26 cellular contexts compared by ENCODE assay signal in the genomic region with DNA sequence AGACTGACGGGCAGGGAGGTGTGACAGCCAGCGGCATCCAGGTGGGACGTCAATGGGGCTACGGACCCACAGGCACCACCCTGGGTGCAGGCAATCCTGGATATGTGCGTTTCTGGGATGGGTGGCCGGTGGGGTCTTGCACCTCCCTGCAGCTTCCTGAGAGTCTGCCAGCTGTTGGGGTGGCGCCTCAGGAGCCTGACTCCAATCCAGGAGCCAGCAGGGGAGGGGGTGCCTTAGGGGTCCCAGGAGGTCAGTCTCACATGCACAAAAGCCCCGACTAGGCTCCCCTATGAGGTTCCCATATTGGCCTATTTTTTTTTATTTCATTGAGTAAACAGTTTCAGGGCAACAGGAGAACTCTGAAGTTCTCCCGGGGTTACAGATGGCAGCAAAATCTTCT.
DNase-seq lines count a peak whose midpoint lies in the region; ATAC-seq, FAIRE-seq and TF ChIP-seq lines count a peak whose summit lies in the region.
"Had no signal": no experiment of that assay in that cellular context is flagged by ENCODE, and none has a peak within 500 bp of the region (broad histone marks: within the 10 kb centered on the region; RNA-seq: fewer than 3 reads in every experiment).

No MANE protein-coding gene starts in this region.

- H4K20me1 ChIP-seq in HepG2 (ENCODE audit: insufficient read depth, low read length) (no peaks in the 10 kb centered on the region), osteoblast (ENCODE audit: insufficient read depth, low read length) (no peaks in the 10 kb centered on the region)

- H3K4me3 ChIP-seq in right atrium auricular region = no peak overlapping the region
- H3K4me3 ChIP-seq in HepG2 (replicated peaks in 1 of 3; ENCODE audit: insufficient read depth in 1 of 3, low read depth in 2 of 3, low read length in 3 of 3) = no peak overlapping the region
- no peak overlapping the region for H3K4me3 ChIP-seq in osteoblast (ENCODE audit: insufficient read depth, low read length)
- H3K4me3 ChIP-seq: A549, GM12878 had no signal

- WGBS in HepG2 (ENCODE audit: low lambda C conversion rate) = 89% methylated on average over 7 of the region's 9 CpGs

- H2AFZ ChIP-seq in HepG2 (ENCODE audit: low read length) (no peak overlapping the region), osteoblast (ENCODE audit: low read length) (no peak overlapping the region)

- no peaks in the 10 kb centered on the region for H3K27me3 ChIP-seq in right atrium auricular region
- H3K27me3 ChIP-seq in HepG2 (ENCODE audit: control insufficient read depth in 1 of 2, insufficient read depth in 2 of 2, low read length in 2 of 2) = no peaks in the 10 kb centered on the region
- no peaks in the 10 kb centered on the region for H3K27me3 ChIP-seq in osteoblast (ENCODE audit: insufficient read depth, low read length)
- H3K27me3 ChIP-seq: BE2C had no signal

- H3K79me2 ChIP-seq in HepG2 (ENCODE audit: insufficient read depth, low read length) (no peaks in the 10 kb centered on the region), osteoblast (ENCODE audit: insufficient read depth, low read length) (no peaks in the 10 kb centered on the region)

- no peak for TF ChIP-seq RAD21 in HepG2 (CRISPR knock-in tag; IDR thresholded peaks at IDR 0.05)

- H3K9me3 ChIP-seq in right atrium auricular region (no peaks in the 10 kb centered on the region), HepG2 (ENCODE audit: low read length) (no peaks in the 10 kb centered on the region), osteoblast (ENCODE audit: low read depth, low read length) (no peaks in the 10 kb centered on the region)
- H3K9me3 ChIP-seq: A549, BE2C had no signal

- intact Hi-C loops in Right ventricle myocardium inferior (cut with DNase I) = loop anchor here (10.0 kb wide), 1 partner anchor 64 kb away; no protein-coding TSS in a partner anchor
- intact Hi-C loops in HepG2 (cut with micrococcal nuclease; ENCODE audit: unreplicated experiment) = no loop called here

- H3K4me1 ChIP-seq in right atrium auricular region = peaks cover 0 to 9% of the 10 kb centered on the region in 2 donors
- no peaks in the 10 kb centered on the region for H3K4me1 ChIP-seq in HepG2 (ENCODE audit: insufficient read depth, low read length)
- no peaks in the 10 kb centered on the region for H3K4me1 ChIP-seq in osteoblast (ENCODE audit: insufficient read depth, low read length)
- H3K4me1 ChIP-seq: A549, BE2C had no signal

- no peak for FAIRE-seq in HepG2 (lab: Jason Lieb, UNC)
- FAIRE-seq: A549, GM12878, GM12892, GM18507 had no signal

- H3K36me3 ChIP-seq in right atrium auricular region = peaks cover 3% of the 10 kb centered on the region
- peaks cover 59 to 70% of the 10 kb centered on the region in 2 experiments for H3K36me3 ChIP-seq in HepG2 (replicated peaks in 1 of 2; ENCODE audit: control insufficient read depth in 1 of 2, insufficient read depth in 2 of 2, low read length in 2 of 2)
- peaks cover 7% of the 10 kb centered on the region for H3K36me3 ChIP-seq in osteoblast (ENCODE audit: insufficient read depth, low read length)
- H3K36me3 ChIP-seq: BE2C had no signal

- no peak for TF ChIP-seq EP300 in HepG2 (IDR thresholded peaks at IDR 0.05; ENCODE audit: low read depth in 2 of 2, low read length in 2 of 2)
- no peak for TF ChIP-seq EP300 in HepG2 (CRISPR knock-in tag; IDR thresholded peaks at IDR 0.05; ENCODE audit: borderline replicate concordance)

- H3K4me2 ChIP-seq in HepG2 (ENCODE audit: low read depth, low read length) = no peak overlapping the region
- H3K4me2 ChIP-seq in osteoblast (ENCODE audit: insufficient read depth, low read length) = no peak overlapping the region
- H3K4me2 ChIP-seq: A549 had no signal

- no peak for TF ChIP-seq POLR2A in HepG2 (IDR thresholded peaks at IDR 0.05; ENCODE audit: insufficient read depth in 1 of 2, low read depth in 2 of 2, low read length in 2 of 2)

- H3K9ac ChIP-seq in HepG2 (ENCODE audit: insufficient read depth, low read depth, low read length) = no peak overlapping the region

- ATAC-seq in Right ventricle myocardium inferior (no peak), HepG2 (no peak), HG02973 (IDR thresholded peaks at IDR 0.05; ENCODE audit: unreplicated experiment) (no peak)
- ATAC-seq: GM12878 had no signal

- in situ Hi-C loops in HepG2 (cut with HindIII; ENCODE audit: extremely low pct_ligation_motif_present, low pct_unique_long_range_greater_than_20kb) = no loop called here

- POLR2A ChIA-PET in RWPE1 (lab: Yijun Ruan, JAX; ENCODE audit: low non-redundant PET) = no interaction called here
- POLR2A ChIA-PET in HepG2 (lab: Yijun Ruan, JAX) = no interaction called here

- H3K27ac ChIP-seq in right atrium auricular region (no peak overlapping the region), RWPE1 (peak overlapping the region; percentile 23), HepG2 (ENCODE audit: extremely low read length, insufficient read depth, low read length) (no peak overlapping the region), osteoblast (ENCODE audit: low read depth, low read length) (no peak overlapping the region)
- H3K27ac ChIP-seq: 22Rv1, A549 had no signal

- BruUV-seq in HepG2 (replicated peaks; lab: Mats Ljungman, UMichigan) = no TSS peak

- CTCF ChIA-PET in RWPE1 (lab: Yijun Ruan, JAX) (no interaction called here), HepG2 (lab: Yijun Ruan, JAX; ENCODE audit: low intra/inter-chr PET ratio, low total read pairs) (no interaction called here)

- DNase-seq in Right ventricle myocardium inferior (ENCODE audit: missing footprints) (peak; percentile 49), right atrium auricular region (ENCODE audit: low spot score) (no peak), RWPE1 (ENCODE audit: low spot score) (no peak), HepG2 (ENCODE audit: low spot score) (no peak), osteoblast (ENCODE audit: insufficient read length, low spot score, missing footprints) (peak; percentile 60), kidney tubule cell (ENCODE audit: low spot score) (no peak), Ammon's horn (ENCODE audit: low spot score) (no peak)
- DNase-seq: AML-193; BE2C; CD4-positive, alpha-beta memory T cell; CD4-positive, CD25-positive, alpha-beta regulatory T cell; CD8-positive, alpha-beta memory T cell; COR-L47; DMS 273 treated with DMSO at 0.1 percent for 48 hours; DMS153; DMS53; DMS79; DND-41; EL; GDM1 had no signal

- TF ChIP-seq CTCF in right atrium auricular region (IDR thresholded peaks at IDR 0.05) (no peak), RWPE1 (conservative IDR thresholded peaks at IDR 0.05; ENCODE audit: low read depth) (no peak), HepG2 (CRISPR knock-in tag; IDR thresholded peaks at IDR 0.05) (no peak), osteoblast (IDR thresholded peaks at IDR 0.05; ENCODE audit: extremely low read depth, low read depth, low read length) (no peak)

TF ChIP-seq in HepG2, 621 proteins besides CTCF, POLR2A, EP300 and RAD21:
- TF ChIP-seq AGO2 (optimal IDR thresholded peaks at IDR 0.05; ENCODE audit: low read depth, low read length) = peak; percentile 37
- TF ChIP-seq, protein P1, sequence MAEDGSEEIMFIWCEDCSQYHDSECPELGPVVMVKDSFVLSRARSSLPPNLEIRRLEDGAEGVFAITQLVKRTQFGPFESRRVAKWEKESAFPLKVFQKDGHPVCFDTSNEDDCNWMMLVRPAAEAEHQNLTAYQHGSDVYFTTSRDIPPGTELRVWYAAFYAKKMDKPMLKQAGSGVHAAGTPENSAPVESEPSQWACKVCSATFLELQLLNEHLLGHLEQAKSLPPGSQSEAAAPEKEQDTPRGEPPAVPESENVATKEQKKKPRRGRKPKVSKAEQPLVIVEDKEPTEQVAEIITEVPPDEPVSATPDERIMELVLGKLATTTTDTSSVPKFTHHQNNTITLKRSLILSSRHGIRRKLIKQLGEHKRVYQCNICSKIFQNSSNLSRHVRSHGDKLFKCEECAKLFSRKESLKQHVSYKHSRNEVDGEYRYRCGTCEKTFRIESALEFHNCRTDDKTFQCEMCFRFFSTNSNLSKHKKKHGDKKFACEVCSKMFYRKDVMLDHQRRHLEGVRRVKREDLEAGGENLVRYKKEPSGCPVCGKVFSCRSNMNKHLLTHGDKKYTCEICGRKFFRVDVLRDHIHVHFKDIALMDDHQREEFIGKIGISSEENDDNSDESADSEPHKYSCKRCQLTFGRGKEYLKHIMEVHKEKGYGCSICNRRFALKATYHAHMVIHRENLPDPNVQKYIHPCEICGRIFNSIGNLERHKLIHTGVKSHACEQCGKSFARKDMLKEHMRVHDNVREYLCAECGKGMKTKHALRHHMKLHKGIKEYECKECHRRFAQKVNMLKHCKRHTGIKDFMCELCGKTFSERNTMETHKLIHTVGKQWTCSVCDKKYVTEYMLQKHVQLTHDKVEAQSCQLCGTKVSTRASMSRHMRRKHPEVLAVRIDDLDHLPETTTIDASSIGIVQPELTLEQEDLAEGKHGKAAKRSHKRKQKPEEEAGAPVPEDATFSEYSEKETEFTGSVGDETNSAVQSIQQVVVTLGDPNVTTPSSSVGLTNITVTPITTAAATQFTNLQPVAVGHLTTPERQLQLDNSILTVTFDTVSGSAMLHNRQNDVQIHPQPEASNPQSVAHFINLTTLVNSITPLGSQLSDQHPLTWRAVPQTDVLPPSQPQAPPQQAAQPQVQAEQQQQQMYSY (CRISPR knock-in tag; IDR thresholded peaks at IDR 0.05) = no peak
TF ChIP-seq in HepG2: peak in this region for 1.

Comparison
In these comparisons a context has a peak if more than half of its experiments do, and no peak if none do; other contexts are left out.
1. DNase-seq: peak in Right ventricle myocardium inferior (single experiment) and osteoblast (single experiment); none in right atrium auricular region (single experiment), RWPE1 (single experiment), HepG2 (single experiment), kidney tubule cell (single experiment) and Ammon's horn (single experiment).